Comparison of ENCODE assay signal across 1 cellular context in the genomic region with DNA sequence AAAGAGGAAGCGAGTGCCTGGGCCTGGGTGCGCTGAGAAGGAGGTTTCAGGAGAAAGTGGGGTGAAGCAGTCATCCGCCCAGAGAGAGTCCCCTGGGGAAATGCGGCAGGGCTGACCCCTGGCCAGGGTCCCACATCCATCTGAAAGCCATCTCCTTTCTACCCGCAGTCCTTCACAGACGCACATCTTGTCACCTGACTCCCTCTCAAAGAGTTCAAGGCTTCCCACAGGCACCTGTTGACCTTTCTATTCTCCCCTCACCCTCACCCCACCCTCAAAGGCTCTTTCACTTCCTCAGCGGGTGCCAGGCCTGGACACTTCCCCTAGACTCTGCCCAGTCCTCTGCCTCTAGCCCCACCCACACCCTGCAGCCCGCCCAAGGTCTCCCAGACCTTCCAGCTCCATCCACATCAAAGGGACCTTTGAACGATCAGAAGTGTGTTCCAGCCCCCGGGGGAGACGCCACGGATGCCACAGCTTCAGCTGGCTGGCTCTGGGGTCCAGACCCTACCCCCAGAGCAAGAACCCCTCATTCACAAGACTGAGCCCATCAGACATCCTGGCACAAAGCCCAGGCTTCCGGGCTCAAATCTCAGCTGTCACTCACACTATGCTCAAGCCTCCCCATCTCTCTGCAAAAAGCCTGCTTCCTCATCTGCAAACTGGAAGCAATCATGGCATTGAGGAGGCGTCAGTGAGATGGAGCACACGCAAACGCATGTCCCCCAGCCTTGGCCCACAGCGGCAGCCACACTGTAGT.
TF ChIP-seq lines count a peak whose summit lies in the region.

No MANE protein-coding gene starts in this region.

TF ChIP-seq in GM23338, 12 proteins besides CTCF, POLR2A, EP300 and RAD21 (continued from another document):
- no peak for TF ChIP-seq ZNF462 (CRISPR knock-in tag; IDR thresholded peaks at IDR 0.05)
- TF ChIP-seq ZNF114 (CRISPR knock-in tag; IDR thresholded peaks at IDR 0.05) = no peak
